ENCODE assay signal across 19 cellular contexts in genomic region chr1:220966874-220967631, GRCh38.
A peak's percentile ranks its signal among the peaks of the same experiment; 100 is the strongest.
DNase-seq lines count a peak whose midpoint lies in the region; ATAC-seq and TF ChIP-seq lines count a peak whose summit lies in the region.
"Had no signal": no experiment of that assay in that cellular context is flagged by ENCODE, and none has a peak within 500 bp of the region (broad histone marks: within the 10 kb centered on the region; RNA-seq: fewer than 3 reads in every experiment).

No MANE protein-coding gene starts in this region.

- TF ChIP-seq POLR2A in esophagus muscularis mucosa (IDR thresholded peaks at IDR 0.05; ENCODE audit: low read depth): no peak

- H3K4me1 ChIP-seq in esophagus muscularis mucosa: peaks cover 3 to 9% (median 8%) of the 10 kb centered on the region in 4 donors
- H3K4me1 ChIP-seq: esophagus squamous epithelium had no signal

- H3K4me1 Mint-ChIP-seq in nephron progenitor cell: peaks cover 14% of the 10 kb centered on the region
- H3K4me1 Mint-ChIP-seq: activated naive CD8-positive, alpha-beta T cell treated with anti-CD3 and anti-CD28 coated beads, Interleukin-2, amount 10 ng/mL, durations not matched to agents 7 days and 5 days had no signal

- peaks cover 29% of the 10 kb centered on the region for H3K9me3 Mint-ChIP-seq in nephron progenitor cell

- ATAC-seq in HG03442 (IDR thresholded peaks at IDR 0.05; ENCODE audit: unreplicated experiment): no peak
- ATAC-seq: activated CD8-positive, alpha-beta T cell treated with anti-CD3 and anti-CD28 coated beads for 36 hours; right cardiac atrium had no signal

- peaks cover 0 to 8% (median 0%) of the 10 kb centered on the region in 4 donors for H3K9me3 ChIP-seq in esophagus muscularis mucosa

- H3K27me3 Mint-ChIP-seq in nephron progenitor cell (ENCODE audit: low read depth, poor library complexity): peaks cover 7% of the 10 kb centered on the region
- H3K27me3 Mint-ChIP-seq: activated CD8-positive, alpha-beta T cell treated with anti-CD3 and anti-CD28 coated beads for 36 hours; activated naive CD8-positive, alpha-beta T cell treated with anti-CD3 and anti-CD28 coated beads, Interleukin-2, amount 10 ng/mL, durations not matched to agents 7 days and 5 days; stimulated activated naive CD8-positive, alpha-beta T cell treated with anti-CD3 and anti-CD28 coated beads, Interleukin-15, Interleukin-2, amounts not matched to agents 100 ng/mL and 50 ng/mL, for 24 hours had no signal

- no peak for TF ChIP-seq EP300 in esophagus muscularis mucosa (IDR thresholded peaks at IDR 0.05)

- intact Hi-C loops in esophagus muscularis mucosa (cut with DNase I): no loop called here

- no peaks in the 10 kb centered on the region for H3K36me3 Mint-ChIP-seq in nephron progenitor cell (ENCODE audit: low read depth)
- H3K36me3 Mint-ChIP-seq: activated naive CD8-positive, alpha-beta T cell treated with anti-CD3 and anti-CD28 coated beads, Interleukin-2, amount 10 ng/mL, durations not matched to agents 7 days and 5 days had no signal

- H3K4me3 Mint-ChIP-seq in nephron progenitor cell: no peak overlapping the region
- H3K4me3 Mint-ChIP-seq: activated CD8-positive, alpha-beta T cell treated with anti-CD3 and anti-CD28 coated beads for 36 hours; activated naive CD8-positive, alpha-beta T cell treated with anti-CD3 and anti-CD28 coated beads, Interleukin-2, amount 10 ng/mL, durations not matched to agents 7 days and 5 days; CD14-positive monocyte; stimulated activated naive CD8-positive, alpha-beta T cell treated with anti-CD3 and anti-CD28 coated beads, Interleukin-15, Interleukin-2, amounts not matched to agents 100 ng/mL and 50 ng/mL, for 24 hours had no signal

- WGBS in esophagus muscularis mucosa: 89% methylated on average over 8 of the region's 8 CpGs

- no peak overlapping the region for H3K4me3 ChIP-seq in esophagus muscularis mucosa
- H3K4me3 ChIP-seq: esophagus squamous epithelium had no signal

- H3K36me3 ChIP-seq in esophagus muscularis mucosa: no peaks in the 10 kb centered on the region
- H3K36me3 ChIP-seq: esophagus squamous epithelium had no signal

- DNase-seq in NCI-H1417 (lab: John Stamatoyannopoulos, UW): peak in 2 of 3 experiments; percentile 15 to 65
- no peak for DNase-seq in NCI-H1417 treated with DMSO at 0.1 percent for 48 hours (lab: John Stamatoyannopoulos, UW)
- DNase-seq in NCI-H748 (lab: John Stamatoyannopoulos, UW; ENCODE audit: unreplicated experiment): peak; percentile 52
- no peak for DNase-seq in nephron progenitor cell
- DNase-seq in esophagus muscularis mucosa (ENCODE audit: extremely low spot score): no peak
- DNase-seq in kidney glomerular epithelial cell (lab: John Stamatoyannopoulos, UW): no peak
- DNase-seq: activated CD8-positive, alpha-beta T cell treated with anti-CD3 and anti-CD28 coated beads for 36 hours; activated naive CD8-positive, alpha-beta T cell treated with anti-CD3 and anti-CD28 coated beads, Interleukin-2, amount 10 ng/mL, durations not matched to agents 7 days and 5 days; DMS79 treated with DMSO at 0.1 percent for 48 hours; esophagus squamous epithelium; NCI-H1930; NCI-H510A treated with DMSO at 0.1 percent for 48 hours; trophoblast cell had no signal

- H3K27ac Mint-ChIP-seq in nephron progenitor cell: peak overlapping the region; percentile 68
- H3K27ac Mint-ChIP-seq: activated CD8-positive, alpha-beta T cell treated with anti-CD3 and anti-CD28 coated beads for 36 hours; activated naive CD8-positive, alpha-beta T cell treated with anti-CD3 and anti-CD28 coated beads, Interleukin-2, amount 10 ng/mL, durations not matched to agents 7 days and 5 days; CD14-positive monocyte; stimulated activated naive CD8-positive, alpha-beta T cell treated with anti-CD3 and anti-CD28 coated beads, Interleukin-15, Interleukin-2, amounts not matched to agents 100 ng/mL and 50 ng/mL, for 24 hours had no signal

- H3K27me3 ChIP-seq in esophagus muscularis mucosa: no peaks in the 10 kb centered on the region
- H3K27me3 ChIP-seq: esophagus squamous epithelium had no signal

- TF ChIP-seq CTCF in VCaP (conservative IDR thresholded peaks at IDR 0.05) (no peak), nephron progenitor cell (IDR thresholded peaks at IDR 0.05) (no peak), esophagus muscularis mucosa (IDR thresholded peaks at IDR 0.05) (no peak)

- H3K27ac ChIP-seq in VCaP (peak overlapping the region; percentile 6; the same call in 1 of the 2 replicates), esophagus muscularis mucosa (replicated peaks in 1 of 4) (no peak overlapping the region)
- H3K27ac ChIP-seq: 22Rv1, esophagus squamous epithelium had no signal

Comparison
In these comparisons a context has a peak if more than half of its experiments do, and no peak if none do; other contexts are left out.
1. DNase-seq: peak in NCI-H1417 (2 of 3) and NCI-H748 (single experiment); none in NCI-H1417 treated with DMSO at 0.1 percent for 48 hours (single experiment), nephron progenitor cell (single experiment), esophagus muscularis mucosa (single experiment) and kidney glomerular epithelial cell (single experiment).